2 cellular contexts compared by ENCODE assay signal in the genomic region with DNA sequence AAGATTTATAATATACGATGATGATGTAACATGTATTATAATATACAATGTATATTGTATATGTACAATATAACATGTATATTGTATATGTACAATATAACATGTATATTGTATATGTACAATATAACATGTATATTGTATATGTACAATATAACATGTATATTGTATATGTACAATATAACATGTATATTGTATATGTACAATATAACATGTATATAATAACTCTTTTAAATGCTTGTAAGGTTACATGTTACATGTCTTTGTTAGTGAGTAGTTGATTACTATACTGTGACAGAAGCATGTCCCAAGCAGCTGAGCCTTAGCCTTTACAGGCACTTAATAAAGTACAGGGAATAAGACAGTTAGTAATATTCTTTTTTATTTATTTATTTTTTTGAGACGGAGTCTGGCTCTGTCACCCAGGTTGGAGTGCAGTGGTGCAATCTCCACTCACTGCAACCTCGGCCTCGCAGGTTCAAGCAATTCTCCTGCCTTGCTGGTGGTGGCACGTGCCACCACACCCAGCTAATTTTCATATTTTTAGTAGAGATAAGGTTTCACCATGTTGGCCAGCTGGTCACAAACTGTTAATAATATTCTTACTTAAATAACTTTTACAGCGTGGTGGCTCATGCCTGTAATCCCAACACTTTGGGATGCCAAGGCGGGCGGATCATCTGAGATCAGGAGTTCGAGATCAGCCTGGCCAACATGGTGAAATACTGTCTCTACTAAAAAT.
TF ChIP-seq lines count a peak whose summit lies in the region.

No MANE protein-coding gene starts in this region.

TF ChIP-seq in HEK293, 187 proteins besides CTCF, POLR2A, EP300 and RAD21:
- 0 out of 2 replicates have a peak, but pooled peaks have one; percentile 24 for TF ChIP-seq ZNF623 (tag by site-specific recombination; IDR thresholded peaks at IDR 0.05)

TF ChIP-seq in GM12878, 131 proteins besides CTCF, POLR2A, EP300 and RAD21:
- peak; percentile 16 to 80; a peak in 2 of 4 replicates for TF ChIP-seq BHLHE40 (IDR thresholded peaks at IDR 0.05; ENCODE audit: borderline replicate concordance in 1 of 2, low read depth in 2 of 2, low read length in 1 of 2)
- TF ChIP-seq NFIC (IDR thresholded peaks at IDR 0.05; ENCODE audit: low read depth, low read length) = peak; percentile 53; the same call in 1 of the 2 replicates
TF ChIP-seq in GM12878: peak in this region for 2; not testable (repeated sequence) for 129.
